Comparison of ENCODE assay signal across 8 cellular contexts in the genomic region with DNA sequence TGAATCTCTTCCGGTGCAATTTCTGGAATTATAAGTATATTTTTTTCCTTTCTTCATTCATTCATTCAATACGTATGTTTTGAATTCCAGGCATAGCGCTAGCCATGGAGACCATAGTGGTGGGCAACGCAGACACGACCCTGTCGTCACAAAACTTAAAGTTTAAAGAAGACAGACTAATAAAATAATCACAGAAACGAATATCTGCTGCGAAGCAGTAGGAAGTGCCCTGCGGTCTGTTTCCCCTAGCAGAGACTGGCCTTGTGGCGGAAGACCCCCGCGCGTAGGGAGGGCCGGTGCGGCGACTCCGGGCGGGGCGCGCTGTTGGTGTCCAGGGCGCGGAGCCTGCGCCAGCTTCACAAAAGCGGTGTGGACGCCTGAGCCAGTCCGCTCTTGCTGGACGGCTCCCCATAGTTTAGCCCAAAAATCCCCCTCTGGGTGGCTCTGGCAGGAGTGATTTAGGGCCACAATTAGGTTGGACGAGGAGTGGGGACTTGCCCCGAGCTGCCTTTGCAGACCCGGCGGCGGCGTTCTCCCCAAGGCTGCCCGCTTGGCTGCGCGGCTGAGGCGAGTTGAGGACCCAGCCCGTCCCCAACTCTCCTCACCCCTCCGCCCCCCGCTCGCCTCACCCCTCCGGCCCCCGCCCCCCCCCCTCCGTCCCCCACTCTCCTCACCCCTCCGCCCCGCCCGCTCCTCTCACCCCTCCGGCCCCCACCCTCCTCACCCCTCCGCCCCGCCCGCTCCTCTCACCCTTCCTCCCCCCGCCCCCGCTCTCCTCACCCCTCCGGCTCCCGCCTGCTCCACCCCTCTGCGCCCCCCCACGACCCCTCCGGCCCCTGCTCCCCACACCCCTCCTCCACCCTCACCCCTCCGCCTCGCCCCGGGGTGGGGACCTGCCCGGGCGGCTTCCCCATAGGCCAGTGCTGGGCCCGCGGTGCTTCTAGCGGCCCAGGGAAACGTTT. TPM values are rescaled to one million over a fixed set of nuclear protein-coding genes. Genes with fewer than 3 reads are reported as not detected.
DNase-seq lines count a peak whose midpoint lies in the region; ATAC-seq and TF ChIP-seq lines count a peak whose summit lies in the region.

No MANE protein-coding gene starts in this region.

- WGBS in ectodermal cell, 2 experiments = 7 to 8% methylated on average over 39 to 47 of the region's 67 CpGs
- 14 to 16% methylated on average over 20 to 30 of the region's 67 CpGs for WGBS in mesodermal cell (ENCODE audit: insufficient coverage in 2 of 2), 2 experiments
- WGBS in transverse colon (ENCODE audit: low coverage in 1 of 2), 2 donors = 6 to 16% methylated on average over 12 to 33 of the region's 67 CpGs

- TF ChIP-seq POLR2A in transverse colon (IDR thresholded peaks at IDR 0.05) = no peak

- DNase-seq in Panc1 (ENCODE audit: low read depth, low spot score) (no peak), transverse colon (no peak), A172 (ENCODE audit: low spot score) (no peak), middle frontal gyrus (ENCODE audit: extremely low spot score, low spot score) (no peak)
- DNase-seq in central memory CD4-positive, alpha-beta T cell = no peak

- in situ Hi-C loops in Panc1 (cut with HindIII; ENCODE audit: low pct_unique_long_range_greater_than_20kb, low sequenced_read_pairs) = no loop called here
- in situ Hi-C loops in transverse colon (cut with MboI; ENCODE audit: low pct_ligation_motif_present in 1 of 4, low pct_unique_long_range_greater_than_20kb in 1 of 4, low sequenced_read_pairs in 3 of 4) = loop anchor here in 1 of 4 donors (25.0 kb wide), 1 partner anchor 363 kb away; a partner anchor contains a TSS

- H3K36me3 ChIP-seq in Panc1 (ENCODE audit: control insufficient read depth, insufficient read depth, low read length) (no peaks in the 10 kb centered on the region), ectodermal cell (ENCODE audit: control insufficient read depth, insufficient read depth, low read length) (no peaks in the 10 kb centered on the region), mesodermal cell (ENCODE audit: control insufficient read depth, insufficient read depth, low read length) (no peaks in the 10 kb centered on the region), transverse colon (no peaks in the 10 kb centered on the region)

- POLR2A ChIA-PET in Panc1 (lab: Charles Lee) = interaction anchor here (0.6 kb wide), 2 partner anchors 14 to 351 kb away, joined by 4 to 8 read pairs; no protein-coding TSS in a partner anchor

- TF ChIP-seq EP300 in transverse colon (IDR thresholded peaks at IDR 0.05; ENCODE audit: low read depth) = no peak

- H3K27me3 ChIP-seq in Panc1 (ENCODE audit: control insufficient read depth, insufficient read depth, low read length) = no peaks in the 10 kb centered on the region
- H3K27me3 ChIP-seq in ectodermal cell (ENCODE audit: control insufficient read depth, insufficient read depth, low read length, poor library complexity, severe bottlenecking) = no peaks in the 10 kb centered on the region
- H3K27me3 ChIP-seq in transverse colon = peaks cover 27% of the 10 kb centered on the region

- no TSS peak for BruUV-seq in Panc1 (replicated peaks; lab: Mats Ljungman, UMichigan)

- H3K9me3 ChIP-seq in Panc1 (ENCODE audit: control insufficient read depth, insufficient read depth, low read depth, low read length) = no peaks in the 10 kb centered on the region
- H3K9me3 ChIP-seq in ectodermal cell (ENCODE audit: control insufficient read depth, low read length) = no peaks in the 10 kb centered on the region
- H3K9me3 ChIP-seq in mesodermal cell (ENCODE audit: control insufficient read depth, low read length) = no peaks in the 10 kb centered on the region
- no peaks in the 10 kb centered on the region for H3K9me3 ChIP-seq in transverse colon

- peak overlapping the region; percentile 68 for H3K4me3 ChIP-seq in GM12875 (ENCODE audit: low read depth, low read length)
- H3K4me3 ChIP-seq in Panc1 (ENCODE audit: low read depth in 2 of 2, low read length in 2 of 2) = peak overlapping the region; percentile 44 to 63
- H3K4me3 ChIP-seq in ectodermal cell (ENCODE audit: insufficient read depth, low read depth, low read length) = peak overlapping the region; percentile 51
- peak overlapping the region; percentile 21 for H3K4me3 ChIP-seq in mesodermal cell (ENCODE audit: extremely low read depth, insufficient read depth, low read length, poor library complexity, severe bottlenecking)
- peak overlapping the region; percentile 6 to 46 (median 33) for H3K4me3 ChIP-seq in transverse colon

- TF ChIP-seq CTCF in GM12875 (IDR thresholded peaks at IDR 0.05; ENCODE audit: borderline replicate concordance, insufficient read depth, low read depth, low read length) = no peak
- TF ChIP-seq CTCF in Panc1 (IDR thresholded peaks at IDR 0.05) = no peak
- no peak for TF ChIP-seq CTCF in transverse colon (IDR thresholded peaks at IDR 0.05)

- H3K4me1 ChIP-seq in Panc1 (ENCODE audit: control insufficient read depth, insufficient read depth, low read length) (peaks cover 11% of the 10 kb centered on the region), ectodermal cell (ENCODE audit: control insufficient read depth, insufficient read depth, low read length) (no peaks in the 10 kb centered on the region), mesodermal cell (ENCODE audit: control insufficient read depth, insufficient read depth, low read length, poor library complexity, severe bottlenecking) (peaks cover 27% of the 10 kb centered on the region), transverse colon (peaks cover 0 to 11% (median 5%) of the 10 kb centered on the region in 4 donors)

- intact Hi-C loops in Panc1 (cut with micrococcal nuclease; ENCODE audit: unreplicated experiment) (no loop called here), transverse colon (cut with DNase I; ENCODE audit: low total_unique reads) (no loop called here)

- CTCF ChIA-PET in Panc1 (lab: Charles Lee) = interaction anchor here (0.7 kb wide), 1 partner anchor 554 kb away, joined by 3 read pairs; no protein-coding TSS in a partner anchor

- peak; percentile 80 for ATAC-seq in Panc1

- H3K27ac ChIP-seq in Panc1 (ENCODE audit: low read length) (peak overlapping the region; percentile 48; the same call in 1 of the 2 replicates), ectodermal cell (ENCODE audit: insufficient read depth, low read depth, low read length, poor library complexity, severe bottlenecking) (peak overlapping the region; percentile 62), mesodermal cell (ENCODE audit: low read depth, low read length, severe bottlenecking) (peak overlapping the region; percentile 71), transverse colon (peak overlapping the region; percentile 40 to 56 (median 49))

RNA-seq across cellular contexts. Expression of a gene that starts 14.2 kb away (rescaled TPM):
- total RNA-seq in Panc1 (2021; ENCODE audit: unreplicated experiment) = 24.5 TPM
- 11.9 TPM for polyA plus RNA-seq in Panc1 (2012; ENCODE audit: insufficient read length)
- 25.8 TPM for polyA plus RNA-seq in ectodermal cell (2013, experiment 1 of 4)
- polyA plus RNA-seq in ectodermal cell (2013, experiment 2 of 4) = 26.7 TPM
- 22.5 TPM for polyA plus RNA-seq in ectodermal cell (2013, experiment 3 of 4)
- 24.4 TPM for polyA plus RNA-seq in ectodermal cell (2013, experiment 4 of 4)
- 19.8 TPM for polyA plus RNA-seq in mesodermal cell (2013, experiment 1 of 2)
- 18.3 TPM for polyA plus RNA-seq in mesodermal cell (2013, experiment 2 of 2)
- 10 to 100 TPM in 3 of 4 donors, 1 to 10 TPM in 1; 8.9 to 15.7 (median 12.5) TPM for total RNA-seq in transverse colon
- total RNA-seq in A172 (2014; rRNA removed; shearing (Covaris generic)) = 12.1 and 13.5 TPM in 2 replicates
